Comparison of ENCODE assay signal across 1 cellular context in genomic region chr1:43048601-43049011, GRCh38.
TF ChIP-seq lines count a peak whose summit lies in the region.

No MANE protein-coding gene starts in this region.

TF ChIP-seq in A549, 52 proteins besides CTCF, POLR2A, EP300 and RAD21 (continued from another document):
- no peak for TF ChIP-seq MAX (IDR thresholded peaks at IDR 0.05)
